ENCODE assay signal across 20 cellular contexts in genomic region chr6:46948699-46949098, GRCh38. TPM values are rescaled to one million over a fixed set of nuclear protein-coding genes. Genes with fewer than 3 reads are reported as not detected.
A peak's percentile ranks its signal among the peaks of the same experiment; 100 is the strongest.
DNase-seq lines count a peak whose midpoint lies in the region; ATAC-seq and TF ChIP-seq lines count a peak whose summit lies in the region.
"Had no signal": no experiment of that assay in that cellular context is flagged by ENCODE, and none has a peak within 500 bp of the region (broad histone marks: within the 10 kb centered on the region; RNA-seq: fewer than 3 reads in every experiment).

No MANE protein-coding gene starts in this region.

- H3K27me3 ChIP-seq in adrenal gland, result no peaks in the 10 kb centered on the region
- H3K27me3 ChIP-seq in gastroesophageal sphincter, result peaks cover 4% of the 10 kb centered on the region
- H3K27me3 ChIP-seq in left lung, result no peaks in the 10 kb centered on the region

- H3K27ac ChIP-seq in adrenal gland, result peak overlapping the region in 1 of 5 donors; percentile 38
- H3K27ac ChIP-seq in gastroesophageal sphincter, result peak overlapping the region in 2 of 4 donors; percentile 30 to 70
- peak overlapping the region; percentile 76 to 77 for H3K27ac ChIP-seq in left lung
- H3K27ac ChIP-seq: HL-60 had no signal

- H3K36me3 Mint-ChIP-seq in Calu3 (ENCODE audit: insufficient read depth, unreplicated experiment), result no peaks in the 10 kb centered on the region
- H3K36me3 Mint-ChIP-seq: activated naive CD8-positive, alpha-beta T cell; CD8-positive, alpha-beta T cell; mesothelial cell of epicardium had no signal

- H3K9me3 ChIP-seq in adrenal gland (replicated peaks in 1 of 3) (no peaks in the 10 kb centered on the region), gastroesophageal sphincter (no peaks in the 10 kb centered on the region), left lung (no peaks in the 10 kb centered on the region)

- intact Hi-C loops in adrenal gland (cut with DNase I) (no loop called here), left lung (cut with DNase I) (no loop called here), Calu3 (cut with micrococcal nuclease; ENCODE audit: unreplicated experiment) (no loop called here)

- TF ChIP-seq POLR2A in adrenal gland (IDR thresholded peaks at IDR 0.05), result no peak
- TF ChIP-seq POLR2A in gastroesophageal sphincter (IDR thresholded peaks at IDR 0.05), result no peak

- peaks cover 22% of the 10 kb centered on the region for H3K4me1 Mint-ChIP-seq in Calu3 (ENCODE audit: low read depth, unreplicated experiment)

- TF ChIP-seq CTCF in adrenal gland (IDR thresholded peaks at IDR 0.05) (no peak), gastroesophageal sphincter (IDR thresholded peaks at IDR 0.05) (no peak), left lung (IDR thresholded peaks at IDR 0.05) (no peak), Calu3 (IDR thresholded peaks at IDR 0.05; ENCODE audit: unreplicated experiment) (no peak)

- no TSS peak for BruUV-seq in Calu3 (replicated peaks; lab: Mats Ljungman, UMichigan)

- no peak overlapping the region for H3K4me3 ChIP-seq in adrenal gland
- H3K4me3 ChIP-seq in gastroesophageal sphincter, result no peak overlapping the region
- no peak overlapping the region for H3K4me3 ChIP-seq in left lung
- H3K4me3 ChIP-seq: K562 had no signal

- H3K4me1 ChIP-seq in adrenal gland (replicated peaks in 1 of 2) (peaks cover 0 to 11% of the 10 kb centered on the region in 2 donors), gastroesophageal sphincter (no peaks in the 10 kb centered on the region), left lung (peaks cover 16 to 33% of the 10 kb centered on the region in 2 donors)

- DNase-seq in adrenal gland, result peak in 6 of 7 donors; percentile 13 to 66 (median 30)
- DNase-seq in left lung, result no peak
- peak; percentile 26 for DNase-seq in renal cortical epithelial cell (ENCODE audit: low read depth)
- DNase-seq in dedifferentiated amniotic fluid mesenchymal stem cell (ENCODE audit: extremely low spot score), result no peak
- no peak for DNase-seq in NOMO-1 treated with dmso at 0.1 percent for 144 hours (lab: John Stamatoyannopoulos, UW; ENCODE audit: unreplicated experiment)
- DNase-seq in Calu3, result no peak
- DNase-seq: activated CD4-positive, alpha-beta T cell treated with anti-CD3 and anti-CD28 coated beads, Interleukin-2, amount 50 U/mL, for 1 hour; CD8-positive, alpha-beta T cell; effector CD4-positive, alpha-beta T cell; HCEC 1CT; NCI-H82; stimulated activated CD4-positive, alpha-beta T cell treated with anti-CD3 and anti-CD28 coated beads, Interleukin-4, amount 100 ng/mL, for 1 hour had no signal

- CTCF ChIA-PET in Calu3 (lab: Charles Lee), result interaction anchor here (1.3 to 1.7 kb wide), 2 partner anchors 16 to 34 kb away, joined by 3 to 4 read pairs; no protein-coding TSS in a partner anchor

- no peaks in the 10 kb centered on the region for H3K27me3 Mint-ChIP-seq in Calu3 (ENCODE audit: unreplicated experiment)

- peaks cover 6% of the 10 kb centered on the region for H3K9me3 Mint-ChIP-seq in Calu3 (ENCODE audit: low read depth, unreplicated experiment)
- H3K9me3 Mint-ChIP-seq: CD8-positive, alpha-beta T cell; mesothelial cell of epicardium had no signal

- H3K36me3 ChIP-seq in adrenal gland (replicated peaks in 1 of 2) (no peaks in the 10 kb centered on the region), gastroesophageal sphincter (no peaks in the 10 kb centered on the region), left lung (no peaks in the 10 kb centered on the region)

- no peak overlapping the region for H3K4me3 Mint-ChIP-seq in Calu3 (ENCODE audit: low read depth, unreplicated experiment)
- H3K4me3 Mint-ChIP-seq: activated naive CD8-positive, alpha-beta T cell; CD8-positive, alpha-beta T cell; mesothelial cell of epicardium had no signal

- 68 to 84% (median 78%) methylated on average over 8 of the region's 8 CpGs for WGBS in adrenal gland, 4 donors
- 86 to 92% methylated on average over 4 to 8 of the region's 8 CpGs for WGBS in gastroesophageal sphincter (ENCODE audit: low coverage in 1 of 2), 2 donors

- H3K27ac Mint-ChIP-seq in Calu3 (ENCODE audit: unreplicated experiment), result no peak overlapping the region
- H3K27ac Mint-ChIP-seq: activated naive CD8-positive, alpha-beta T cell; CD8-positive, alpha-beta T cell; mesothelial cell of epicardium had no signal

- ATAC-seq in gastroesophageal sphincter, result peak; percentile 60
- peak; percentile 24 for ATAC-seq in left lung
- no peak for ATAC-seq in HG03108 (IDR thresholded peaks at IDR 0.05; ENCODE audit: unreplicated experiment)
- ATAC-seq: CD8-positive, alpha-beta T cell; K562; Panc1 had no signal

- no peak for TF ChIP-seq EP300 in gastroesophageal sphincter (IDR thresholded peaks at IDR 0.05)

RNA-seq across cellular contexts. Expression of gene ADGRF5, which starts 27.0 kb away (rescaled TPM):
- total RNA-seq in adrenal gland (10 to 100 TPM; 38.3 to 98.5 (median 45.6) TPM), gastroesophageal sphincter (10 to 100 TPM; 11.7 to 37.6 (median 26.0) TPM), left lung (100 to 1,000 TPM; 219 to 357 TPM), renal cortical epithelial cell (0.17 and 0.70 TPM in 2 replicates), Calu3 (2022) (0.07 and 0.24 TPM in 2 replicates)
- 10 to 100 TPM; 13.3 to 30.7 (median 18.5) TPM for polyA plus RNA-seq in adrenal gland
- total RNA-seq: bronchial epithelial cell; CD8-positive, alpha-beta T cell had no signal
- polyA plus RNA-seq: K562 had no signal

Comparison
In these comparisons a context has a peak if more than half of its experiments do, and no peak if none do; other contexts are left out.
1. DNase-seq: peak in adrenal gland (6 of 7) and renal cortical epithelial cell (single experiment); none in left lung (0 of 2), dedifferentiated amniotic fluid mesenchymal stem cell (single experiment), NOMO-1 treated with dmso at 0.1 percent for 144 hours (single experiment) and Calu3 (single experiment).